In genomic region chr2:28583899-28584553, GRCh38 we compare ENCODE assay signal across 8 cellular contexts.
DNase-seq lines count a peak whose midpoint lies in the region; ATAC-seq and TF ChIP-seq lines count a peak whose summit lies in the region.

No MANE protein-coding gene starts in this region.

- no peaks in the 10 kb centered on the region for H3K36me3 ChIP-seq in upper lobe of right lung

- H3K4me3 ChIP-seq in fibroblast of the aortic adventitia (ENCODE audit: low read depth, low read length) (peak overlapping the region; percentile 51), upper lobe of right lung (no peak overlapping the region)

- ATAC-seq in GM21447 (IDR thresholded peaks at IDR 0.05; ENCODE audit: unreplicated experiment): peak; percentile 55
- peak; percentile 77 for ATAC-seq in upper lobe of right lung
- ATAC-seq in HG03342 (IDR thresholded peaks at IDR 0.05; ENCODE audit: unreplicated experiment): no peak
- no peak for ATAC-seq in GM21381 (IDR thresholded peaks at IDR 0.05; ENCODE audit: unreplicated experiment)

- intact Hi-C loops in posterior cingulate gyrus (cut with DNase I): no loop called here
- intact Hi-C loops in upper lobe of right lung (cut with DNase I): no loop called here

- no peaks in the 10 kb centered on the region for H3K9me3 ChIP-seq in upper lobe of right lung

- no peak overlapping the region for H3K27ac ChIP-seq in upper lobe of right lung

- no peaks in the 10 kb centered on the region for H3K27me3 ChIP-seq in upper lobe of right lung

- peak; percentile 47 for DNase-seq in NOMO-1 treated with dmso at 0.1 percent for 144 hours (lab: John Stamatoyannopoulos, UW; ENCODE audit: unreplicated experiment)
- peak; percentile 87 to 88 for DNase-seq in activated T-cell treated with anti-CD3 and anti-CD28 coated beads, Interleukin-2, amount 50 U/mL, for 48 hours
- DNase-seq in fibroblast of the aortic adventitia (ENCODE audit: low read depth): peak; percentile 93
- peak; percentile 39 to 96 (median 74) for DNase-seq in posterior cingulate gyrus
- peak; percentile 62 for DNase-seq in upper lobe of right lung

- H3K4me1 ChIP-seq in upper lobe of right lung: peaks cover 6% of the 10 kb centered on the region

- TF ChIP-seq CTCF in fibroblast of the aortic adventitia (IDR thresholded peaks at IDR 0.05; ENCODE audit: insufficient read depth, low read length) (no peak), upper lobe of right lung (IDR thresholded peaks at IDR 0.05) (no peak)

Comparison
In these comparisons a context has a peak if more than half of its experiments do, and no peak if none do; other contexts are left out.
1. ATAC-seq: peak in GM21447 (single experiment) and upper lobe of right lung (single experiment); none in HG03342 (single experiment) and GM21381 (single experiment).
2. Peak in every context shown above with its lines, with median percentiles within 50 percentile points of each other: DNase-seq.